ENCODE assay signal across 9 cellular contexts in the genomic region with DNA sequence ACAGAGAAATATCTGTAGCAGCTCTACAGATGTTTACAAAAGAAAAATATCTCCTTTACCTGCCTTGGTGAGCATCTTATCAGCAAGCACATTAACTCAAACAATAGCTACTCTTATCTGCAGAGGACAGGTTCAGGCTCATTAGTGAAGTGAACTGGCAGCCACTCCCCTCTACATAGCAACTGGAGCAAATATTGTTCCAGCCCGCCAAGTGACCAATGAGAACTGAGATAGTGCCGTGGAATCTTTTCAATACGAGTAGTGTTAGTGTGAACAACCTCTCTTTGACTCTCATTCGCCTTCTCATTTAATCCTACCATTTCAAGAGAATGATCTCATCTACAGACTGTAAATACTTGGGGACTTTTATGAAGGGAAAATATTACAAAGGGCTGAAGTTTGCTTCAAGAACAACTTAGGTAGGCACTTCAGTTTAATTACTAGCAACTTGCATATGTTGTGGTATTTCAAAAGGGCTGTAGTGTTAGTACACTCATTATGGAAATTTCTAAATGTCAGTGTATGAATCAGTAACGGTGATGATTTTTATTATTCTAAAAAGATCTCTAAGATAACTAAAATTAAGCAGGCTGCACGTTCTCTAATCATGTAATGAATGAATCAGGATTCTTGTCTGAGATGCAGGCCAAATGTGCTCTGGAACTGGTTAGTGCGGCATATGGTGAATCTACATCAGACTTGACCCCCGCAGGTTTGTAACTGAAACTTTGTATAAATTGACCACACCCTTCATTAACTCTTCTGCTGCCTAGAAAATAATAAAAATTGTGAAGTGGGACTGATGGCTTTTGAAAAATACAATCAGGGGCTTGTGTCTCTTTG.
A peak's percentile ranks its signal among the peaks of the same experiment; 100 is the strongest.
DNase-seq lines count a peak whose midpoint lies in the region; ATAC-seq and TF ChIP-seq lines count a peak whose summit lies in the region.
"Had no signal": no experiment of that assay in that cellular context is flagged by ENCODE, and none has a peak within 500 bp of the region (broad histone marks: within the 10 kb centered on the region; RNA-seq: fewer than 3 reads in every experiment).

No MANE protein-coding gene starts in this region.

- H3K4me3 Mint-ChIP-seq in activated naive CD4-positive, alpha-beta T cell treated with anti-CD3 and anti-CD28 coated beads, Interleukin-2, amount 50 U/mL, for 24 hours: no peak overlapping the region
- H3K4me3 Mint-ChIP-seq: T-helper 2 cell treated with Interferon-gamma antibody and Interleukin-4, amounts not matched to agents 5 μg/mL and 100 μg/mL, for 36 hours had no signal

- H3K9me3 Mint-ChIP-seq in activated naive CD4-positive, alpha-beta T cell treated with anti-CD3 and anti-CD28 coated beads, Interleukin-2, amount 50 U/mL, for 24 hours: no peaks in the 10 kb centered on the region
- H3K9me3 Mint-ChIP-seq: T-helper 2 cell treated with Interferon-gamma antibody and Interleukin-4, amounts not matched to agents 5 μg/mL and 100 μg/mL, for 36 hours had no signal

- no peak for TF ChIP-seq CTCF in upper lobe of left lung (IDR thresholded peaks at IDR 0.05)

- H3K27ac Mint-ChIP-seq in activated naive CD4-positive, alpha-beta T cell treated with anti-CD3 and anti-CD28 coated beads, Interleukin-2, amount 50 U/mL, for 24 hours: peak overlapping the region; percentile 90
- H3K27ac Mint-ChIP-seq: T-helper 2 cell treated with Interferon-gamma antibody and Interleukin-4, amounts not matched to agents 5 μg/mL and 100 μg/mL, for 36 hours had no signal

- intact Hi-C loops in right cardiac atrium (cut with DNase I): no loop called here

- no peak for DNase-seq in activated naive CD4-positive, alpha-beta T cell treated with anti-CD3 and anti-CD28 coated beads, Interleukin-2, amount 50 U/mL, for 16 hours
- peak; percentile 18 for DNase-seq in SW480 (ENCODE audit: low spot score)
- no peak for DNase-seq in right cardiac atrium
- peak in 1 of 2 donors; percentile 57 for DNase-seq in upper lobe of left lung
- no peak for DNase-seq in hippocampal formation (lab: John Stamatoyannopoulos, UW)
- no peak for DNase-seq in iPS-NIHi7 (ENCODE audit: extremely low spot score)

- H3K9me3 ChIP-seq in right cardiac atrium (ENCODE audit: control insufficient read depth, low read length) (no peaks in the 10 kb centered on the region), upper lobe of left lung (no peaks in the 10 kb centered on the region)

- no peaks in the 10 kb centered on the region for H3K36me3 Mint-ChIP-seq in activated naive CD4-positive, alpha-beta T cell treated with anti-CD3 and anti-CD28 coated beads, Interleukin-2, amount 50 U/mL, for 24 hours

- peaks cover 4% of the 10 kb centered on the region for H3K4me1 Mint-ChIP-seq in activated naive CD4-positive, alpha-beta T cell treated with anti-CD3 and anti-CD28 coated beads, Interleukin-2, amount 50 U/mL, for 24 hours

- peak in 1 of 4 donors; percentile 4 for TF ChIP-seq EP300 in upper lobe of left lung (IDR thresholded peaks at IDR 0.05)

- no peaks in the 10 kb centered on the region for H3K4me1 ChIP-seq in right cardiac atrium (ENCODE audit: control insufficient read depth, insufficient read depth, low read length)
- H3K4me1 ChIP-seq in upper lobe of left lung: peaks cover 0 to 8% (median 2%) of the 10 kb centered on the region in 4 donors

- H3K27me3 Mint-ChIP-seq in activated naive CD4-positive, alpha-beta T cell treated with anti-CD3 and anti-CD28 coated beads, Interleukin-2, amount 50 U/mL, for 24 hours: no peaks in the 10 kb centered on the region

- WGBS in right cardiac atrium: 25% methylated on average over 8 of the region's 8 CpGs
- WGBS in upper lobe of left lung, 2 donors: 43 to 44% methylated on average over 8 of the region's 8 CpGs

- ATAC-seq in right cardiac atrium (peak; percentile 92 to 95), upper lobe of left lung (ENCODE audit: low FRiP score in 2 of 2) (peak; percentile 85 to 91), GM19395 (IDR thresholded peaks at IDR 0.05; ENCODE audit: unreplicated experiment) (no peak)

- TF ChIP-seq POLR2A in upper lobe of left lung (IDR thresholded peaks at IDR 0.05): no peak

- H3K27me3 ChIP-seq in right cardiac atrium (ENCODE audit: control insufficient read depth, insufficient read depth): no peaks in the 10 kb centered on the region
- H3K27me3 ChIP-seq in upper lobe of left lung: no peaks in the 10 kb centered on the region

- H3K27ac ChIP-seq in right cardiac atrium (ENCODE audit: low read length) (no peak overlapping the region), upper lobe of left lung (no peak overlapping the region)

- H3K36me3 ChIP-seq in upper lobe of left lung: no peaks in the 10 kb centered on the region

- H3K4me3 ChIP-seq in right cardiac atrium (ENCODE audit: low read length) (peak overlapping the region; percentile 34), upper lobe of left lung (no peak overlapping the region)
